In genomic region chr13:110651726-110652230, GRCh38 we compare ENCODE assay signal across 18 cellular contexts. TPM values are rescaled to one million over a fixed set of nuclear protein-coding genes. Genes with fewer than 3 reads are reported as not detected.
DNase-seq lines count a peak whose midpoint lies in the region; ATAC-seq, FAIRE-seq and TF ChIP-seq lines count a peak whose summit lies in the region.
"Had no signal": no experiment of that assay in that cellular context is flagged by ENCODE, and none has a peak within 500 bp of the region (broad histone marks: within the 10 kb centered on the region; RNA-seq: fewer than 3 reads in every experiment).

No MANE protein-coding gene starts in this region.

- peaks cover 7% of the 10 kb centered on the region for H3K4me1 Mint-ChIP-seq in activated naive CD4-positive, alpha-beta T cell treated with anti-CD3 and anti-CD28 coated beads for 36 hours (ENCODE audit: low read depth)
- H3K4me1 Mint-ChIP-seq in naive B cell = peaks cover 45 to 89% (median 67%) of the 10 kb centered on the region in 3 donors

- no peaks in the 10 kb centered on the region; the same call in 1 of the 2 replicates for H3K79me2 ChIP-seq in GM12878 (ENCODE audit: control insufficient read depth, insufficient read depth, low read length)

- TF ChIP-seq CTCF in GM12878 (IDR thresholded peaks at IDR 0.05 in 2 of 3, conservative IDR thresholded peaks at IDR 0.05 in 1 of 3; ENCODE audit: control insufficient read depth in 2 of 3, extremely low read depth in 1 of 3, insufficient read depth in 1 of 3, low read depth in 3 of 3, low read length in 3 of 3) (no peak), thyroid gland (IDR thresholded peaks at IDR 0.05) (no peak), gastrocnemius medialis (IDR thresholded peaks at IDR 0.05 in 4 of 5, conservative IDR thresholded peaks at IDR 0.05 in 1 of 5) (no peak), lower lobe of right lung (IDR thresholded peaks at IDR 0.05) (no peak)

- H3K36me3 ChIP-seq in GM12878 (ENCODE audit: control insufficient read depth in 2 of 2, insufficient read depth in 2 of 2, low read length in 1 of 2) = peaks cover 22 to 29% of the 10 kb centered on the region in 2 experiments
- peaks cover 0 to 8% of the 10 kb centered on the region in 2 donors for H3K36me3 ChIP-seq in thyroid gland
- H3K36me3 ChIP-seq in gastrocnemius medialis = peaks cover 0 to 12% of the 10 kb centered on the region in 2 donors
- peaks cover 75% of the 10 kb centered on the region for H3K36me3 ChIP-seq in lower lobe of right lung

- H3K4me1 ChIP-seq in GM12878 (ENCODE audit: control insufficient read depth, insufficient read depth, low read length) = peaks cover 17% of the 10 kb centered on the region
- peaks cover 13% of the 10 kb centered on the region in 2 donors for H3K4me1 ChIP-seq in thyroid gland
- H3K4me1 ChIP-seq in gastrocnemius medialis = no peaks in the 10 kb centered on the region
- H3K4me1 ChIP-seq in lower lobe of right lung = no peaks in the 10 kb centered on the region

- no peak for ATAC-seq in activated naive CD4-positive, alpha-beta T cell treated with anti-CD3 and anti-CD28 coated beads, Interleukin-2, amount 50 U/mL, for 72 hours
- ATAC-seq in GM12878 (no peak), naive B cell (ENCODE audit: low read depth in 2 of 2) (no peak), gastrocnemius medialis (no peak), lower lobe of right lung (no peak)
- ATAC-seq: HCT116, K562 had no signal

- in situ Hi-C loops in GM12878 (cut with MboI) = no loop called here
- in situ Hi-C loops in gastrocnemius medialis (cut with MboI; ENCODE audit: low sequenced_read_pairs in 4 of 4) = no loop called here

- no peaks in the 10 kb centered on the region for H3K9me3 Mint-ChIP-seq in activated naive CD4-positive, alpha-beta T cell treated with anti-CD3 and anti-CD28 coated beads, Interleukin-2, amount 50 U/mL, for 72 hours
- no peaks in the 10 kb centered on the region for H3K9me3 Mint-ChIP-seq in activated naive CD4-positive, alpha-beta T cell treated with anti-CD3 and anti-CD28 coated beads for 36 hours
- H3K9me3 Mint-ChIP-seq in naive B cell = no peaks in the 10 kb centered on the region

- TF ChIP-seq RAD21 in GM12878 (IDR thresholded peaks at IDR 0.05; ENCODE audit: insufficient read depth, low read depth, low read length) = no peak

- BruUV-seq in GM12878 (replicated peaks; lab: Mats Ljungman, UMichigan) = no TSS peak

- SMC1A ChIA-PET in GM12878 (lab: Charles Lee; ENCODE audit: uncharacterized antibody, unreplicated experiment) = interaction anchor here (0.8 to 1.3 kb wide), 3 partner anchors 13 to 197 kb away, joined by 3 to 4 read pairs (median 3); no protein-coding TSS in a partner anchor

- H3K9me3 ChIP-seq in GM12878 (replicated peaks; ENCODE audit: control insufficient read depth, insufficient read depth, low read length) = no peaks in the 10 kb centered on the region
- H3K9me3 ChIP-seq in thyroid gland = no peaks in the 10 kb centered on the region
- H3K9me3 ChIP-seq in gastrocnemius medialis = no peaks in the 10 kb centered on the region
- no peaks in the 10 kb centered on the region for H3K9me3 ChIP-seq in lower lobe of right lung
- H3K9me3 ChIP-seq: BLaER1 treated with 17β-estradiol and CSF1 and Interleukin-3, amounts not matched to agents 10 nM and 100 nM had no signal

- no peak overlapping the region for H3K27ac ChIP-seq in GM12878 (ENCODE audit: control insufficient read depth, insufficient read depth)
- peak overlapping the region in 1 of 3 donors; percentile 20 for H3K27ac ChIP-seq in thyroid gland
- no peak overlapping the region for H3K27ac ChIP-seq in gastrocnemius medialis
- no peak overlapping the region for H3K27ac ChIP-seq in lower lobe of right lung
- H3K27ac ChIP-seq: BLaER1 treated with 17β-estradiol and CSF1 and Interleukin-3, amounts not matched to agents 10 nM and 100 nM had no signal

- WGBS in GM12878 (ENCODE audit: insufficient coverage, insufficient replicate concordance, low lambda C conversion rate, missing lambda C conversion rate) = 92% methylated on average over 16 of the region's 16 CpGs
- 39 to 50% methylated on average over 9 to 16 of the region's 16 CpGs for WGBS in thyroid gland, 2 donors

- intact Hi-C loops in activated naive CD4-positive, alpha-beta T cell treated with anti-CD3 and anti-CD28 coated beads for 36 hours (cut with micrococcal nuclease) = no loop called here
- intact Hi-C loops in GM12878 (cut with micrococcal nuclease; ENCODE audit: unreplicated experiment) (no loop called here), thyroid gland (cut with DNase I) (no loop called here), gastrocnemius medialis (cut with DNase I; ENCODE audit: low total_unique reads) (no loop called here), lower lobe of right lung (cut with DNase I) (no loop called here)

- DNase-seq in activated naive CD4-positive, alpha-beta T cell treated with anti-CD3 and anti-CD28 coated beads, Interleukin-2, amount 50 U/mL, for 72 hours (ENCODE audit: low spot score in 2 of 2) = no peak
- no peak for DNase-seq in activated naive CD4-positive, alpha-beta T cell treated with anti-CD3 and anti-CD28 coated beads for 36 hours
- DNase-seq in GM12878 (ENCODE audit: low read depth, low spot score) (no peak), naive B cell (no peak), thyroid gland (peak; percentile 49 to 59), gastrocnemius medialis (no peak), lower lobe of right lung (no peak), HUDEP-2 (lab: John Stamatoyannopoulos, UW; ENCODE audit: unreplicated experiment in 76 of 76) (no peak)
- DNase-seq: GF-D8, NCI-H1417, NCI-H187 treated with DMSO at 0.1 percent for 48 hours, NCI-H2171 treated with DMSO at 0.1 percent for 48 hours, NCI-H446 treated with DMSO at 0.1 percent for 48 hours, RPMI8226 had no signal

- H3K9ac ChIP-seq in GM12878 (ENCODE audit: control insufficient read depth, insufficient read depth, low read length) = no peak overlapping the region
- H3K9ac ChIP-seq: BLaER1 treated with 17β-estradiol and CSF1 and Interleukin-3, amounts not matched to agents 10 nM and 100 nM had no signal

- H3K4me3 Mint-ChIP-seq in activated naive CD4-positive, alpha-beta T cell treated with anti-CD3 and anti-CD28 coated beads for 36 hours = no peak overlapping the region
- H3K4me3 Mint-ChIP-seq in naive B cell = peak overlapping the region in 7 of 8 donors; percentile 42 to 88 (median 63)

- peaks cover 10 to 13% of the 10 kb centered on the region in 2 donors for H3K36me3 Mint-ChIP-seq in activated naive CD4-positive, alpha-beta T cell treated with anti-CD3 and anti-CD28 coated beads, Interleukin-2, amount 50 U/mL, for 72 hours
- H3K36me3 Mint-ChIP-seq in activated naive CD4-positive, alpha-beta T cell treated with anti-CD3 and anti-CD28 coated beads for 36 hours (ENCODE audit: low read depth) = peaks cover 20% of the 10 kb centered on the region
- peaks cover 7% of the 10 kb centered on the region in 2 donors for H3K36me3 Mint-ChIP-seq in naive B cell

- TF ChIP-seq POLR2A in GM12878 (IDR thresholded peaks at IDR 0.05; ENCODE audit: low read depth, low read length) (peak; percentile 37; the same call in 1 of the 2 replicates), thyroid gland (IDR thresholded peaks at IDR 0.05) (no peak), gastrocnemius medialis (IDR thresholded peaks at IDR 0.05) (no peak)

- H3K27ac Mint-ChIP-seq in activated naive CD4-positive, alpha-beta T cell treated with anti-CD3 and anti-CD28 coated beads, Interleukin-2, amount 50 U/mL, for 72 hours = peak overlapping the region; percentile 35 to 93
- H3K27ac Mint-ChIP-seq in activated naive CD4-positive, alpha-beta T cell treated with anti-CD3 and anti-CD28 coated beads for 36 hours = no peak overlapping the region
- peak overlapping the region in 5 of 6 donors; percentile 14 to 85 (median 78) for H3K27ac Mint-ChIP-seq in naive B cell

- H4K20me1 ChIP-seq in GM12878 (ENCODE audit: control insufficient read depth, insufficient read depth) = no peaks in the 10 kb centered on the region

- H3K27me3 ChIP-seq in GM12878 (replicated peaks in 1 of 2; ENCODE audit: control insufficient read depth in 2 of 2, insufficient read depth in 2 of 2, low read length in 1 of 2) = no peaks in the 10 kb centered on the region
- no peaks in the 10 kb centered on the region for H3K27me3 ChIP-seq in thyroid gland
- no peaks in the 10 kb centered on the region for H3K27me3 ChIP-seq in gastrocnemius medialis
- no peaks in the 10 kb centered on the region for H3K27me3 ChIP-seq in lower lobe of right lung (ENCODE audit: low read depth)
- H3K27me3 ChIP-seq: BLaER1 treated with 17β-estradiol and CSF1 and Interleukin-3, amounts not matched to agents 10 nM and 100 nM had no signal

- FAIRE-seq in GM12878 (lab: Jason Lieb, UNC) = no peak
- FAIRE-seq: A204.1, K562 had no signal

- H3K4me2 ChIP-seq in GM12878 (ENCODE audit: control insufficient read depth, insufficient read depth) = no peak overlapping the region

- H3K4me3 ChIP-seq in GM12878 = no peak overlapping the region
- no peak overlapping the region for H3K4me3 ChIP-seq in thyroid gland (replicated peaks in 1 of 3)
- H3K4me3 ChIP-seq in gastrocnemius medialis = no peak overlapping the region
- H3K4me3 ChIP-seq in lower lobe of right lung = no peak overlapping the region
- H3K4me3 ChIP-seq: BLaER1 treated with 17β-estradiol and CSF1 and Interleukin-3, amounts not matched to agents 10 nM and 100 nM; K562 had no signal

- POLR2A ChIA-PET in GM12878 (lab: Charles Lee) = interaction anchor here (0.7 to 1.2 kb wide), 2 partner anchors 9 to 14 kb away, joined by 3 to 4 read pairs; no protein-coding TSS in a partner anchor

- no peak for TF ChIP-seq EP300 in GM12878 (IDR thresholded peaks at IDR 0.05; ENCODE audit: borderline replicate concordance in 1 of 2, control insufficient read depth in 1 of 2, low read depth in 2 of 2, low read length in 2 of 2)

- RAD21 ChIA-PET in GM12878 (lab: Charles Lee; ENCODE audit: unreplicated experiment) = interaction anchor here (1.0 kb wide), 1 partner anchor 58 kb away, joined by 3 read pairs; no protein-coding TSS in a partner anchor

- no peak overlapping the region for H2AFZ ChIP-seq in GM12878 (ENCODE audit: control insufficient read depth, low read depth, low read length)

- H3K27me3 Mint-ChIP-seq in activated naive CD4-positive, alpha-beta T cell treated with anti-CD3 and anti-CD28 coated beads for 36 hours (ENCODE audit: low read depth) = no peaks in the 10 kb centered on the region
- H3K27me3 Mint-ChIP-seq in naive B cell = no peaks in the 10 kb centered on the region

- CTCF ChIA-PET in activated naive CD4-positive, alpha-beta T cell treated with anti-CD3 and anti-CD28 coated beads for 36 hours (lab: Charles Lee) = no interaction called here
- CTCF ChIA-PET in GM12878 (lab: Yijun Ruan, JAX) = interaction anchor here (0.7 to 1.2 kb wide), 3 partner anchors 9 to 32 kb away, joined by 3 read pairs; no protein-coding TSS in a partner anchor

RNA-seq across cellular contexts. Expression of gene NAXD, which starts 36.4 kb away (rescaled TPM):
- 10 to 100 TPM; 19.7 to 24.8 TPM for total RNA-seq in activated naive CD4-positive, alpha-beta T cell treated with anti-CD3 and anti-CD28 coated beads, Interleukin-2, amount 50 U/mL, for 72 hours
- total RNA-seq in activated naive CD4-positive, alpha-beta T cell treated with anti-CD3 and anti-CD28 coated beads for 36 hours = 10 to 100 TPM; 20.8 to 23.3 TPM
- total RNA-seq in GM12878 (2013; cell fraction: nucleolus; rRNA removed) = 25.4 and 28.9 TPM in 2 replicates
- total RNA-seq in GM12878 (2014; rRNA removed) = 16.9 and 18.2 TPM in 2 replicates
- 16.1 and 16.6 TPM in 2 replicates for total RNA-seq in GM12878 (2014; rRNA removed; fragmentation: Illumina TruSeq; extraction: Trizol)
- 30.0 and 30.2 TPM in 2 replicates for total RNA-seq in GM12878 (2021)
- polyA plus RNA-seq in GM12878 (2011; ENCODE audit: low read depth) = 19.1 TPM
- polyA plus RNA-seq in GM12878 (2011; rRNA removed) = 29.3 and 36.2 TPM in 2 replicates
- 45.5 and 48.5 TPM in 2 replicates for polyA plus RNA-seq in GM12878 (2011; cell fraction: cytosol; rRNA removed)
- polyA plus RNA-seq in GM12878 (2011; cell fraction: nucleus; rRNA removed) = 114 and 132 TPM in 2 replicates
- 28.7 and 29.0 TPM in 2 replicates for polyA plus RNA-seq in GM12878 (2012)
- polyA plus RNA-seq in GM12878 (2014; fragmentation: Illumina TruSeq; extraction: Trizol) = 12.8 and 18.2 TPM in 2 replicates
- polyA plus RNA-seq in GM12878 (2014; fragmentation: Nextera tagmentation; extraction: Ambion mirVana) = 1 to 10 TPM; 1.5 to 5.0 TPM
- 29.3 and 30.3 TPM in 2 replicates for polyA plus RNA-seq in GM12878 (2014; rRNA removed)
- 10 to 100 TPM; 32.4 to 33.5 TPM for polyA plus RNA-seq in GM12878 (2016; fragmentation: Nextera tagmentation; extraction: Ambion mirVana)
- 23.6 and 25.9 TPM in 2 replicates for polyA minus RNA-seq in GM12878 (2011; rRNA and poly(A)+ RNA removed)
- polyA minus RNA-seq in GM12878 (2011; cell fraction: cytosol; rRNA and poly(A)+ RNA removed) = 7.1 and 8.9 TPM in 2 replicates
- 14.1 and 18.4 TPM in 2 replicates for polyA minus RNA-seq in GM12878 (2011; cell fraction: nucleus; rRNA and poly(A)+ RNA removed)
- 10 to 100 TPM; 10.8 to 23.1 (median 15.4) TPM for polyA plus RNA-seq in naive B cell (ENCODE audit: low read depth in 6 of 6)
- 10 to 100 TPM; 38.2 to 46.6 (median 42.8) TPM for total RNA-seq in thyroid gland
- total RNA-seq in gastrocnemius medialis = 10 to 100 TPM; 17.9 to 24.7 (median 21.5) TPM
- total RNA-seq in lower lobe of right lung = 27.4 TPM

RNA-seq across cellular contexts. Expression of gene CARS2, which starts 54.1 kb away (rescaled TPM):
- total RNA-seq in activated naive CD4-positive, alpha-beta T cell treated with anti-CD3 and anti-CD28 coated beads, Interleukin-2, amount 50 U/mL, for 72 hours = 10 to 100 TPM; 36.1 to 71.8 TPM
- 10 to 100 TPM; 42.4 to 44.2 TPM for total RNA-seq in activated naive CD4-positive, alpha-beta T cell treated with anti-CD3 and anti-CD28 coated beads for 36 hours
- 150 and 160 TPM in 2 replicates for total RNA-seq in GM12878 (2013; cell fraction: nucleolus; rRNA removed)
- total RNA-seq in GM12878 (2014; rRNA removed) (85.6 and 88.3 TPM in 2 replicates), GM12878 (2014; rRNA removed; fragmentation: Illumina TruSeq; extraction: Trizol) (42.4 and 51.1 TPM in 2 replicates), GM12878 (2021) (69.2 and 76.9 TPM in 2 replicates), thyroid gland (10 to 100 TPM; 49.0 to 78.1 (median 68.4) TPM), gastrocnemius medialis (10 to 100 TPM; 22.5 to 34.8 (median 28.0) TPM), lower lobe of right lung (70.3 TPM)
- polyA plus RNA-seq in GM12878 (2011; ENCODE audit: low read depth) = 54.1 TPM
- polyA plus RNA-seq in GM12878 (2011; rRNA removed) (68.5 and 71.9 TPM in 2 replicates), GM12878 (2014; fragmentation: Illumina TruSeq; extraction: Trizol) (27.5 and 38.6 TPM in 2 replicates), GM12878 (2014; fragmentation: Nextera tagmentation; extraction: Ambion mirVana) (1 to 10 TPM; 4.2 to 9.4 TPM), GM12878 (2014; rRNA removed) (95.1 and 113 TPM in 2 replicates), GM12878 (2016; fragmentation: Nextera tagmentation; extraction: Ambion mirVana) (100 to 1,000 TPM in 1 of 2 experiments, 10 to 100 TPM in 1; 54.6 to 101 TPM), naive B cell (ENCODE audit: low read depth in 6 of 6) (10 to 100 TPM; 44.4 to 69.8 (median 52.9) TPM)
- polyA plus RNA-seq in GM12878 (2011; cell fraction: cytosol; rRNA removed) = 45.3 and 78.9 TPM in 2 replicates
- 258 and 286 TPM in 2 replicates for polyA plus RNA-seq in GM12878 (2011; cell fraction: nucleus; rRNA removed)
- 59.4 and 61.5 TPM in 2 replicates for polyA plus RNA-seq in GM12878 (2012)
- 38.4 and 48.9 TPM in 2 replicates for polyA minus RNA-seq in GM12878 (2011; rRNA and poly(A)+ RNA removed)
- polyA minus RNA-seq in GM12878 (2011; cell fraction: cytosol; rRNA and poly(A)+ RNA removed) = 17.2 and 23.9 TPM in 2 replicates
- 47.6 and 80.1 TPM in 2 replicates for polyA minus RNA-seq in GM12878 (2011; cell fraction: nucleus; rRNA and poly(A)+ RNA removed)

Comparison
In these comparisons a context has a peak if more than half of its experiments do, and no peak if none do; other contexts are left out.
1. DNase-seq: peak in thyroid gland (2 of 2); none in activated naive CD4-positive, alpha-beta T cell treated with anti-CD3 and anti-CD28 coated beads, Interleukin-2, amount 50 U/mL, for 72 hours (0 of 2), activated naive CD4-positive, alpha-beta T cell treated with anti-CD3 and anti-CD28 coated beads for 36 hours (single experiment), GM12878 (single experiment), naive B cell (single experiment), gastrocnemius medialis (0 of 2), lower lobe of right lung (single experiment) and HUDEP-2 (0 of 76).